8 cellular contexts compared by ENCODE assay signal in the genomic region with DNA sequence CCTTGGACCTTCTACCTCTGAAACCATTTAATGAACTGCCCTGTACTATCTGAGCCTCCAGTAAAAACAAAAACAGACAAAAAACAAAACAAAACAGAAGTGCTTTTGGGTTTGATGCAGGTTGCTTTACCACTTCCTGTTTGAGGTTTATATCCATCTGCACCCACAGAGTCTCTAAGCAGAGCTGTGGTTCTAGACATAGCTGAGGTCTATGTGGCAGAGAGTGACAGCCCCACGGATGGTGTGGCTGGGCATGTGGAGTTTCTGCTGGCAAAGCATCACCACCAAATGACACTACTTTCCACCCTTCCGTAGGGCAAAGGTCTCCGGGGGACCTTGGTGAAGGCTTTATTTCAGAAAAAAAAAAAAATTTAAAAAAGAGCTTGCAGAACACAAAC.
A peak's percentile ranks its signal among the peaks of the same experiment; 100 is the strongest.
DNase-seq lines count a peak whose midpoint lies in the region; ATAC-seq lines count a peak whose summit lies in the region.

No MANE protein-coding gene starts in this region.

- H3K27ac ChIP-seq in CD4-positive, alpha-beta memory T cell (ENCODE audit: low read depth, low read length) = no peak overlapping the region

- peak; percentile 72 to 79 (median 79) for DNase-seq in CD4-positive, alpha-beta memory T cell
- DNase-seq in activated T-helper 9 cell treated with anti-CD3 and anti-CD28 coated beads, Interleukin-2, amount 50 U/mL, for 16 hours (ENCODE audit: low read depth) = peak; percentile 10
- DNase-seq in SK-N-DZ (ENCODE audit: low spot score) = no peak
- DNase-seq in effector CD4-positive, alpha-beta T cell = no peak
- no peak for DNase-seq in T1000 (lab: John Stamatoyannopoulos, UW)
- DNase-seq in kidney glomerular epithelial cell (lab: John Stamatoyannopoulos, UW) = no peak

- intact Hi-C loops in CD4-positive, alpha-beta memory T cell (cut with micrococcal nuclease) = loop anchor here (2.0 kb wide), 2 partner anchors 18 to 64 kb away; no protein-coding TSS in a partner anchor

- peaks cover 43% of the 10 kb centered on the region for H3K4me1 ChIP-seq in CD4-positive, alpha-beta memory T cell (ENCODE audit: insufficient read depth, low read length)

- peak overlapping the region; percentile 57 to 88 (median 82) for H3K4me3 Mint-ChIP-seq in CD4-positive, alpha-beta memory T cell

- H3K9me3 Mint-ChIP-seq in CD4-positive, alpha-beta memory T cell = peaks cover 0 to 4% (median 2%) of the 10 kb centered on the region in 8 donors

- POLR2A ChIA-PET in CD4-positive, alpha-beta memory T cell (lab: Charles Lee; ENCODE audit: partially characterized antibody) = interaction anchor here (1.2 to 2.3 kb wide), 3 partner anchors 9 to 788 kb away, joined by 3 to 14 read pairs (median 13); no protein-coding TSS in a partner anchor

- no peaks in the 10 kb centered on the region for H3K36me3 ChIP-seq in CD4-positive, alpha-beta memory T cell (ENCODE audit: insufficient read depth, low read length)

- peak overlapping the region in 1 of 2 donors; percentile 21 for H3K4me3 ChIP-seq in CD4-positive, alpha-beta memory T cell (ENCODE audit: low read length in 2 of 2)

- H3K27me3 ChIP-seq in CD4-positive, alpha-beta memory T cell (ENCODE audit: insufficient read depth, low read length) = no peaks in the 10 kb centered on the region

- H3K36me3 Mint-ChIP-seq in CD4-positive, alpha-beta memory T cell = no peaks in the 10 kb centered on the region

- H3K27ac Mint-ChIP-seq in CD4-positive, alpha-beta memory T cell = peak overlapping the region; percentile 77 to 90 (median 81)

- no peaks in the 10 kb centered on the region for H3K9me3 ChIP-seq in CD4-positive, alpha-beta memory T cell (ENCODE audit: control insufficient read depth in 1 of 2, low read length in 2 of 2)

- CTCF ChIA-PET in CD4-positive, alpha-beta memory T cell (lab: Charles Lee; ENCODE audit: partially characterized antibody) = interaction anchor here (0.8 to 4.6 kb wide), 9 partner anchors 9 to 127 kb away, joined by 3 to 39 read pairs (median 3); no protein-coding TSS in a partner anchor

- H3K27me3 Mint-ChIP-seq in CD4-positive, alpha-beta memory T cell = no peaks in the 10 kb centered on the region

- H3K4me1 Mint-ChIP-seq in CD4-positive, alpha-beta memory T cell = peaks cover 41 to 70% (median 53%) of the 10 kb centered on the region in 4 donors

- ATAC-seq in GM21390 (IDR thresholded peaks at IDR 0.05; ENCODE audit: unreplicated experiment) = peak; percentile 95
- peak; percentile 88 for ATAC-seq in HG03521 (IDR thresholded peaks at IDR 0.05; ENCODE audit: unreplicated experiment)

Comparison
In these comparisons a context has a peak if more than half of its experiments do, and no peak if none do; other contexts are left out.
1. DNase-seq: peak in CD4-positive, alpha-beta memory T cell (5 of 5) and activated T-helper 9 cell treated with anti-CD3 and anti-CD28 coated beads, Interleukin-2, amount 50 U/mL, for 16 hours (single experiment); none in SK-N-DZ (single experiment), effector CD4-positive, alpha-beta T cell (single experiment), T1000 (single experiment) and kidney glomerular epithelial cell (single experiment).